ENCODE assay signal across 7 cellular contexts in genomic region chr17:7888184-7888920, GRCh38. TPM values are rescaled to one million over a fixed set of nuclear protein-coding genes. Genes with fewer than 3 reads are reported as not detected.
DNase-seq lines count a peak whose midpoint lies in the region; ATAC-seq and TF ChIP-seq lines count a peak whose summit lies in the region.

CHD3 (plus strand) TSS chr17:7888789; CDS start chr17:7889001, 212 bp downstream.

- peaks cover 33% of the 10 kb centered on the region for H3K4me1 ChIP-seq in HUES64 (ENCODE audit: insufficient read depth, low read length)
- H3K4me1 ChIP-seq in left lung, result peaks cover 24 to 59% of the 10 kb centered on the region in 2 donors

- intact Hi-C loops in T-helper 2 cell treated with Interferon-gamma antibody and Interleukin-4, amounts not matched to agents 100 ng/mL and 5 ng/mL, for 36 hours (cut with micrococcal nuclease), result loop anchor here (10.0 kb wide), 2 partner anchors 236 to 266 kb away; partner anchors contain the start of genes HES7 and PER1
- intact Hi-C loops in left lung (cut with DNase I), result no loop called here

- H3K27ac ChIP-seq in HUES64 (ENCODE audit: low read depth, low read length), result peak within 1 kb of the TSS; percentile 17; the same call in 1 of the 2 replicates
- H3K27ac ChIP-seq in left lung, result peak within 1 kb of the TSS; percentile 91 to 97

- no peaks in the 10 kb centered on the region for H3K4me1 Mint-ChIP-seq in stimulated activated memory B cell treated with anti-CD40 and anti-IgM and Interleukin-4, amounts not matched to agents 10 μg/mL and 1 μg/mL and 100 μg/mL, for 72 hours

- no peaks in the 10 kb centered on the region for H3K9me3 Mint-ChIP-seq in stimulated activated memory B cell treated with anti-CD40 and anti-IgM and Interleukin-4, amounts not matched to agents 10 μg/mL and 1 μg/mL and 100 μg/mL, for 72 hours

- H3K9me3 ChIP-seq in HUES64 (ENCODE audit: insufficient read depth, low read depth, low read length) (no peaks in the 10 kb centered on the region), left lung (no peaks in the 10 kb centered on the region)

- 75% methylated on average over 18 of the region's 18 CpGs for WGBS in HUES64

- H3K27ac Mint-ChIP-seq in stimulated activated memory B cell treated with anti-CD40 and anti-IgM and Interleukin-4, amounts not matched to agents 10 μg/mL and 1 μg/mL and 100 μg/mL, for 72 hours, result no peak within 1 kb of the TSS

- peak within 1 kb of the TSS; percentile 49 for H3K9ac ChIP-seq in HUES64 (ENCODE audit: low read depth, low read length)

- H3K4me3 ChIP-seq in HUES64 (ENCODE audit: low read length) (peak within 1 kb of the TSS; percentile 56), left lung (peak within 1 kb of the TSS; percentile 24 to 89)

- H3K36me3 ChIP-seq in HUES64 (ENCODE audit: insufficient read depth, low read length) (peaks cover 9% of the 10 kb centered on the region), left lung (peaks cover 0 to 27% of the 10 kb centered on the region in 2 donors)

- ATAC-seq in left lung, result peak; percentile 57
- ATAC-seq in stimulated activated memory B cell treated with anti-CD40 and anti-IgM and Interleukin-4, amounts not matched to agents 10 μg/mL and 1 μg/mL and 100 μg/mL, for 72 hours, result no peak

- peaks cover 6% of the 10 kb centered on the region for H3K36me3 Mint-ChIP-seq in stimulated activated memory B cell treated with anti-CD40 and anti-IgM and Interleukin-4, amounts not matched to agents 10 μg/mL and 1 μg/mL and 100 μg/mL, for 72 hours

- H3K4me3 Mint-ChIP-seq in stimulated activated memory B cell treated with anti-CD40 and anti-IgM and Interleukin-4, amounts not matched to agents 10 μg/mL and 1 μg/mL and 100 μg/mL, for 72 hours, result no peak within 1 kb of the TSS

- peaks cover 5% of the 10 kb centered on the region for H3K27me3 Mint-ChIP-seq in stimulated activated memory B cell treated with anti-CD40 and anti-IgM and Interleukin-4, amounts not matched to agents 10 μg/mL and 1 μg/mL and 100 μg/mL, for 72 hours

- DNase-seq in central memory CD4-positive, alpha-beta T cell, result peak; percentile 50
- peak in 1 of 2 donors; percentile 50 for DNase-seq in left lung
- peak; percentile 40 to 43 (median 41) for DNase-seq in stimulated activated CD4-positive, alpha-beta T cell treated with anti-CD3 and anti-CD28 coated beads, TNF-alpha, amount 100 ng/mL, for 4 hours (ENCODE audit: low read depth in 3 of 3)
- DNase-seq in AG08396 (ENCODE audit: low spot score), result no peak

- TF ChIP-seq CTCF in left lung (IDR thresholded peaks at IDR 0.05), result no peak

- H3K27me3 ChIP-seq in HUES64 (ENCODE audit: insufficient read depth, low read length) (peaks cover 18% of the 10 kb centered on the region), left lung (no peaks in the 10 kb centered on the region)

RNA-seq across cellular contexts. Expression of gene CHD3, which starts in this region (rescaled TPM):
- polyA plus RNA-seq in HUES64 (2013, experiment 1 of 2), result 23.9 TPM
- polyA plus RNA-seq in HUES64 (2013, experiment 2 of 2), result 24.9 TPM
- total RNA-seq in T-helper 2 cell treated with Interferon-gamma antibody and Interleukin-4, amounts not matched to agents 100 ng/mL and 5 ng/mL, for 36 hours, result 212 and 213 TPM in 2 replicates
- total RNA-seq in left lung, result 100 to 1,000 TPM in 1 of 2 donors, 10 to 100 TPM in 1; 95.3 to 118 TPM
